8 cellular contexts compared by ENCODE assay signal in the genomic region with DNA sequence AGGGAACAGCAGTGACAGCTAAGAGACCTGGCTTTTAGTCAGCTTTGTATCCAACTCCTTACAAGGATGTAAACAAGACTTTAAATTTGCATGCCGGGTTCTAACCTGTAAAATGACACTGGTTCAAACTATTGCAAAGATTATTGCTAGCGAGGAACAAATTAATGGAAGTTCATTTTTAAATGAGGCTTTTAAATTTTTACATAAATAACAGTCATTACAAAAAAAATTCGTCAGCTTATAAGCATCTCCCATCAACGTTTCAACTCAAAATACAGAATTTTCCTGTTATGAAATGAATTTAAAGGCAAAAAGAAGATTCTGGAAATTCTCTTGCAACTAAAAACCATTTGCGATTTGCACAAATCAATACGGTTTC. TPM values are rescaled to one million over a fixed set of nuclear protein-coding genes. Genes with fewer than 3 reads are reported as not detected.
DNase-seq lines count a peak whose midpoint lies in the region; ATAC-seq and TF ChIP-seq lines count a peak whose summit lies in the region.

No MANE protein-coding gene starts in this region.

- TF ChIP-seq CTCF in AG04449 (IDR thresholded peaks at IDR 0.05; ENCODE audit: insufficient read depth, low read length, missing control alignments) (no peak), mammary epithelial cell (conservative IDR thresholded peaks at IDR 0.05 in 1 of 2, IDR thresholded peaks at IDR 0.05 in 1 of 2; ENCODE audit: extremely low read depth in 1 of 2, insufficient read depth in 1 of 2, low read depth in 1 of 2, low read length in 2 of 2) (no peak)

- intact Hi-C loops in mammary epithelial cell (cut with micrococcal nuclease) = loop anchor here (2.0 to 10.0 kb wide), 4 partner anchors 121 to 247 kb away; no protein-coding TSS in a partner anchor

- H3K4me3 ChIP-seq in AG04449 (ENCODE audit: low read depth, low read length) (peak overlapping the region; percentile 88), HUES64 (ENCODE audit: low read length) (peak overlapping the region; percentile 93), mammary epithelial cell (replicated peaks in 1 of 3; ENCODE audit: insufficient read depth in 1 of 3, low read depth in 2 of 3, low read length in 3 of 3) (peak overlapping the region; percentile 81 to 98 (median 93)), muscle layer of colon (ENCODE audit: low read depth in 1 of 2, low read length in 2 of 2) (peak overlapping the region; percentile 74 to 83)

- H3K4me2 ChIP-seq in mammary epithelial cell (ENCODE audit: insufficient read depth, low read depth, low read length) = peak overlapping the region; percentile 86

- H3K27me3 ChIP-seq in HUES64 (ENCODE audit: insufficient read depth, low read length) = no peaks in the 10 kb centered on the region
- H3K27me3 ChIP-seq in mammary epithelial cell (ENCODE audit: insufficient read depth, low read length) = no peaks in the 10 kb centered on the region
- H3K27me3 ChIP-seq in muscle layer of colon (ENCODE audit: control insufficient read depth in 1 of 2, insufficient read depth in 2 of 2, low read length in 2 of 2) = no peaks in the 10 kb centered on the region

- dilution Hi-C loops in mammary epithelial cell (cut with HindIII; ENCODE audit: low sequenced_read_pairs) = loop anchor here (5.0 to 10.0 kb wide), 3 partner anchors 42 to 157 kb away; no protein-coding TSS in a partner anchor

- CTCF ChIA-PET in AG04449 (lab: Yijun Ruan, JAX) (interaction anchor here (0.7 to 9.9 kb wide), 3 partner anchors 9 to 218 kb away, joined by 3 to 167 read pairs (median 66); no protein-coding TSS in a partner anchor), mammary epithelial cell (lab: Charles Lee; ENCODE audit: low non-redundant PET) (no interaction called here)

- H3K4me1 ChIP-seq in HUES64 (ENCODE audit: insufficient read depth, low read length) (peaks cover 7% of the 10 kb centered on the region), mammary epithelial cell (ENCODE audit: insufficient read depth, low read length) (peaks cover 12% of the 10 kb centered on the region), muscle layer of colon (ENCODE audit: insufficient read depth, low read length) (peaks cover 13% of the 10 kb centered on the region)

- H3K36me3 ChIP-seq in HUES64 (ENCODE audit: insufficient read depth, low read length) (peaks cover 42% of the 10 kb centered on the region), mammary epithelial cell (ENCODE audit: insufficient read depth, low read length) (peaks cover 7% of the 10 kb centered on the region), muscle layer of colon (ENCODE audit: insufficient read depth, low read length) (no peaks in the 10 kb centered on the region)

- no peak for ATAC-seq in HG03432 (IDR thresholded peaks at IDR 0.05; ENCODE audit: unreplicated experiment)

- peak overlapping the region; percentile 95 for H2AFZ ChIP-seq in mammary epithelial cell (ENCODE audit: low read depth, low read length)

- no TSS peak for BruUV-seq in mammary epithelial cell (replicated peaks; lab: Mats Ljungman, UMichigan)

- H3K9ac ChIP-seq in HUES64 (ENCODE audit: low read depth, low read length) = peak overlapping the region; percentile 89
- H3K9ac ChIP-seq in mammary epithelial cell (ENCODE audit: insufficient read depth, low read length) = peak overlapping the region; percentile 96
- no peak overlapping the region for H3K9ac ChIP-seq in muscle layer of colon (ENCODE audit: low read length)

- POLR2A ChIA-PET in AG04449 (lab: Yijun Ruan, JAX) = no interaction called here

- H3K9me3 ChIP-seq in HUES64 (ENCODE audit: insufficient read depth, low read depth, low read length) (no peaks in the 10 kb centered on the region), mammary epithelial cell (replicated peaks; ENCODE audit: insufficient read depth, low read length) (no peaks in the 10 kb centered on the region), muscle layer of colon (ENCODE audit: low read length) (no peaks in the 10 kb centered on the region)

- H3K79me2 ChIP-seq in mammary epithelial cell (ENCODE audit: insufficient read depth, low read length) = peaks cover 43% of the 10 kb centered on the region

- H3K27ac ChIP-seq in HUES64 (ENCODE audit: low read depth, low read length) = peak overlapping the region; percentile 66; the same call in 1 of the 2 replicates
- H3K27ac ChIP-seq in mammary epithelial cell (ENCODE audit: insufficient read depth, low read depth, low read length) = peak overlapping the region; percentile 97
- no peak overlapping the region for H3K27ac ChIP-seq in muscle layer of colon (ENCODE audit: low read depth, low read length)

- in situ Hi-C loops in mammary epithelial cell (cut with MboI; ENCODE audit: low sequenced_read_pairs in 2 of 2) = loop anchor here (10.0 kb wide), 1 partner anchor 185 kb away; no protein-coding TSS in a partner anchor

- H4K20me1 ChIP-seq in mammary epithelial cell (ENCODE audit: insufficient read depth, low read length) = no peaks in the 10 kb centered on the region

- DNase-seq in AG04449 (ENCODE audit: low read depth, low spot score) = no peak
- DNase-seq in mammary epithelial cell = no peak
- no peak for DNase-seq in dedifferentiated amniotic fluid mesenchymal stem cell (ENCODE audit: extremely low spot score)
- DNase-seq in NCI-H82 treated with DMSO at 0.1 percent for 48 hours (lab: John Stamatoyannopoulos, UW; ENCODE audit: unreplicated experiment) = no peak
- no peak for DNase-seq in hypothalamus (lab: John Stamatoyannopoulos, UW)

- WGBS in HUES64 = 16% methylated on average over 4 of the region's 6 CpGs
- WGBS in mammary epithelial cell (ENCODE audit: low coverage, missing lambda C conversion rate) = 8% methylated on average over 6 of the region's 6 CpGs

RNA-seq across cellular contexts. Expression of a gene that starts 0.7 kb away (rescaled TPM):
- polyA plus RNA-seq in HUES64 (2013, experiment 1 of 2) = 15.7 TPM
- 18.4 TPM for polyA plus RNA-seq in HUES64 (2013, experiment 2 of 2)
- total RNA-seq in mammary epithelial cell = 10 to 100 TPM in 1 of 2 donors, under 1 TPM in 1; 0.67 to 11.7 TPM
- polyA plus RNA-seq in mammary epithelial cell = 5.3 TPM
- polyA minus RNA-seq in mammary epithelial cell = 7.4 TPM

RNA-seq across cellular contexts. Expression of a gene that starts 49.8 kb away (rescaled TPM):
- 13.9 TPM for polyA plus RNA-seq in HUES64 (2013, experiment 1 of 2)
- 16.6 TPM for polyA plus RNA-seq in HUES64 (2013, experiment 2 of 2)
- total RNA-seq in mammary epithelial cell = 10 to 100 TPM in 1 of 2 donors, 1 to 10 TPM in 1; 8.7 to 20.0 TPM
- 9.2 TPM for polyA plus RNA-seq in mammary epithelial cell
- polyA minus RNA-seq in mammary epithelial cell = 11.5 TPM
